ENCODE assay signal across 11 cellular contexts in genomic region chr3:140467104-140467577, GRCh38.
DNase-seq lines count a peak whose midpoint lies in the region; ATAC-seq and TF ChIP-seq lines count a peak whose summit lies in the region.
"Had no signal": no experiment of that assay in that cellular context is flagged by ENCODE, and none has a peak within 500 bp of the region (broad histone marks: within the 10 kb centered on the region; RNA-seq: fewer than 3 reads in every experiment).

No MANE protein-coding gene starts in this region.

- H3K27ac ChIP-seq in ACC112 (ENCODE audit: low read depth, low read length): peak overlapping the region; percentile 62; the same call in 1 of the 2 replicates
- H3K27ac ChIP-seq: WERI-Rb-1 had no signal

- H3K4me3 ChIP-seq in ACC112 (ENCODE audit: low read depth, low read length): no peak overlapping the region

- no peak for ATAC-seq in HG03571 (IDR thresholded peaks at IDR 0.05; ENCODE audit: unreplicated experiment)

- peak overlapping the region in 1 of 5 experiments; percentile 40 for H3K4me3 Mint-ChIP-seq in brain
- H3K4me3 Mint-ChIP-seq: activated naive CD8-positive, alpha-beta T cell had no signal

- DNase-seq in H4 (ENCODE audit: low spot score) (peak; percentile 88), medulla oblongata (ENCODE audit: extremely low spot score) (peak; percentile 12), NCI-H345 (lab: John Stamatoyannopoulos, UW) (no peak), NK-92 (lab: John Stamatoyannopoulos, UW; ENCODE audit: unreplicated experiment) (no peak)
- no peak for DNase-seq in stimulated activated CD4-positive, alpha-beta T cell treated with anti-CD3 and anti-CD28 coated beads, Interleukin-4, amount 100 ng/mL, for 4 hours
- DNase-seq: MM.1S, WERI-Rb-1 had no signal

- H3K27ac Mint-ChIP-seq in brain: peak overlapping the region in 4 of 5 experiments; percentile 45 to 93 (median 72)
- H3K27ac Mint-ChIP-seq: activated naive CD8-positive, alpha-beta T cell had no signal

- no peaks in the 10 kb centered on the region for H3K79me2 ChIP-seq in ACC112 (ENCODE audit: control insufficient read depth, insufficient read depth, low read length, unreplicated experiment)

- H2AFZ ChIP-seq in ACC112 (ENCODE audit: low read length, unreplicated experiment): no peak overlapping the region

- no peaks in the 10 kb centered on the region for H3K36me3 ChIP-seq in ACC112 (ENCODE audit: insufficient read depth, low read length)
- H3K36me3 ChIP-seq: WERI-Rb-1 had no signal

- H3K36me3 Mint-ChIP-seq in brain: no peaks in the 10 kb centered on the region
- H3K36me3 Mint-ChIP-seq: activated naive CD8-positive, alpha-beta T cell had no signal

- H3K9me3 Mint-ChIP-seq in brain: peaks cover 0 to 2% (median 0%) of the 10 kb centered on the region in 5 experiments

- peaks cover 47% of the 10 kb centered on the region for H3K4me1 Mint-ChIP-seq in brain

- no peak for TF ChIP-seq CTCF in brain (conservative IDR thresholded peaks at IDR 0.05)

- no peaks in the 10 kb centered on the region for H3K27me3 ChIP-seq in ACC112 (ENCODE audit: insufficient read depth, low read length)

- H3K27me3 Mint-ChIP-seq in brain: peaks cover 22% of the 10 kb centered on the region
- H3K27me3 Mint-ChIP-seq: activated naive CD8-positive, alpha-beta T cell had no signal

- H3K4me1 ChIP-seq in ACC112 (ENCODE audit: control insufficient read depth, insufficient read depth, low read length, unreplicated experiment): peaks cover 39% of the 10 kb centered on the region

Comparison
In these comparisons a context has a peak if more than half of its experiments do, and no peak if none do; other contexts are left out.
1. DNase-seq: peak in H4 (single experiment) and medulla oblongata (single experiment); none in NCI-H345 (single experiment), NK-92 (single experiment) and stimulated activated CD4-positive, alpha-beta T cell treated with anti-CD3 and anti-CD28 coated beads, Interleukin-4, amount 100 ng/mL, for 4 hours (0 of 2).